In genomic region chr3:167684389-167684993, GRCh38 we compare ENCODE assay signal across 8 cellular contexts. TPM values are rescaled to one million over a fixed set of nuclear protein-coding genes. Genes with fewer than 3 reads are reported as not detected.
DNase-seq lines count a peak whose midpoint lies in the region; ATAC-seq and TF ChIP-seq lines count a peak whose summit lies in the region.

No MANE protein-coding gene starts in this region.

- no peak overlapping the region for H3K4me3 Mint-ChIP-seq in activated CD4-positive, alpha-beta memory T cell treated with anti-CD3 and anti-CD28 coated beads, Interleukin-2, amount 10 ng/mL, durations not matched to agents 7 days and 5 days
- no peak overlapping the region for H3K4me3 Mint-ChIP-seq in activated CD4-positive, alpha-beta memory T cell treated with anti-CD3 and anti-CD28 coated beads for 36 hours

- POLR2A ChIA-PET in activated CD4-positive, alpha-beta memory T cell treated with anti-CD3 and anti-CD28 coated beads, Interleukin-2, amount 10 ng/mL, durations not matched to agents 7 days and 5 days (lab: Charles Lee), result no interaction called here
- POLR2A ChIA-PET in activated CD4-positive, alpha-beta memory T cell treated with anti-CD3 and anti-CD28 coated beads for 36 hours (lab: Charles Lee), result no interaction called here
- POLR2A ChIA-PET in Panc1 (lab: Charles Lee), result interaction anchor here (0.6 to 1.3 kb wide), 2 partner anchors 15 to 1671 kb away, joined by 3 read pairs; no protein-coding TSS in a partner anchor

- DNase-seq in activated CD4-positive, alpha-beta memory T cell treated with anti-CD3 and anti-CD28 coated beads, Interleukin-2, amount 10 ng/mL, durations not matched to agents 7 days and 5 days, result peak; percentile 30
- DNase-seq in activated CD4-positive, alpha-beta memory T cell treated with anti-CD3 and anti-CD28 coated beads for 36 hours, result no peak
- peak; percentile 54 for DNase-seq in Panc1 (ENCODE audit: low read depth, low spot score)
- DNase-seq in astrocyte of the cerebellum (ENCODE audit: low read depth), result peak; percentile 53
- peak; percentile 41 for DNase-seq in iPS DF 6.9 (ENCODE audit: low read depth, low spot score)
- peak; percentile 43 to 61 for DNase-seq in stimulated activated CD4-positive, alpha-beta T cell treated with anti-CD3 and anti-CD28 coated beads, Interleukin-2, amount 100 ng/mL, for 48 hours

- no peaks in the 10 kb centered on the region for H3K9me3 Mint-ChIP-seq in activated CD4-positive, alpha-beta memory T cell treated with anti-CD3 and anti-CD28 coated beads, Interleukin-2, amount 10 ng/mL, durations not matched to agents 7 days and 5 days
- no peaks in the 10 kb centered on the region for H3K9me3 Mint-ChIP-seq in activated CD4-positive, alpha-beta memory T cell treated with anti-CD3 and anti-CD28 coated beads for 36 hours

- peak; percentile 49 for TF ChIP-seq RAD21 in Ishikawa (IDR thresholded peaks at IDR 0.05; ENCODE audit: low read depth)

- TF ChIP-seq EP300 in Ishikawa (IDR thresholded peaks at IDR 0.05; ENCODE audit: borderline replicate concordance), result no peak

- no peak overlapping the region for H3K27ac Mint-ChIP-seq in activated CD4-positive, alpha-beta memory T cell treated with anti-CD3 and anti-CD28 coated beads, Interleukin-2, amount 10 ng/mL, durations not matched to agents 7 days and 5 days
- no peak overlapping the region for H3K27ac Mint-ChIP-seq in activated CD4-positive, alpha-beta memory T cell treated with anti-CD3 and anti-CD28 coated beads for 36 hours

- BruUV-seq in Panc1 (replicated peaks; lab: Mats Ljungman, UMichigan), result no TSS peak

- H3K27me3 Mint-ChIP-seq in activated CD4-positive, alpha-beta memory T cell treated with anti-CD3 and anti-CD28 coated beads, Interleukin-2, amount 10 ng/mL, durations not matched to agents 7 days and 5 days, result no peaks in the 10 kb centered on the region
- H3K27me3 Mint-ChIP-seq in activated CD4-positive, alpha-beta memory T cell treated with anti-CD3 and anti-CD28 coated beads for 36 hours, result no peaks in the 10 kb centered on the region

- peaks cover 33% of the 10 kb centered on the region for H3K36me3 Mint-ChIP-seq in activated CD4-positive, alpha-beta memory T cell treated with anti-CD3 and anti-CD28 coated beads, Interleukin-2, amount 10 ng/mL, durations not matched to agents 7 days and 5 days (ENCODE audit: low read depth)
- peaks cover 22% of the 10 kb centered on the region for H3K36me3 Mint-ChIP-seq in activated CD4-positive, alpha-beta memory T cell treated with anti-CD3 and anti-CD28 coated beads for 36 hours

- no peaks in the 10 kb centered on the region for H3K27me3 ChIP-seq in Panc1 (ENCODE audit: control insufficient read depth, insufficient read depth, low read length)
- no peaks in the 10 kb centered on the region for H3K27me3 ChIP-seq in iPS DF 6.9 (ENCODE audit: control insufficient read depth, insufficient read depth, low read length)

- no peak overlapping the region for H3K27ac ChIP-seq in Panc1 (ENCODE audit: low read length)
- H3K27ac ChIP-seq in iPS DF 6.9 (ENCODE audit: low read length), result no peak overlapping the region

- H3K4me3 ChIP-seq in Panc1 (ENCODE audit: low read depth in 2 of 2, low read length in 2 of 2) (no peak overlapping the region), astrocyte of the cerebellum (ENCODE audit: low read depth, low read length) (no peak overlapping the region), iPS DF 6.9 (ENCODE audit: low read length) (no peak overlapping the region)

- peaks cover 4% of the 10 kb centered on the region for H3K4me1 Mint-ChIP-seq in activated CD4-positive, alpha-beta memory T cell treated with anti-CD3 and anti-CD28 coated beads, Interleukin-2, amount 10 ng/mL, durations not matched to agents 7 days and 5 days
- peaks cover 10% of the 10 kb centered on the region for H3K4me1 Mint-ChIP-seq in activated CD4-positive, alpha-beta memory T cell treated with anti-CD3 and anti-CD28 coated beads for 36 hours (ENCODE audit: low read depth)

- in situ Hi-C loops in Panc1 (cut with HindIII; ENCODE audit: low pct_unique_long_range_greater_than_20kb, low sequenced_read_pairs) (no loop called here), astrocyte of the cerebellum (cut with HindIII; ENCODE audit: low sequenced_read_pairs) (no loop called here)

- CTCF ChIA-PET in activated CD4-positive, alpha-beta memory T cell treated with anti-CD3 and anti-CD28 coated beads, Interleukin-2, amount 10 ng/mL, durations not matched to agents 7 days and 5 days (lab: Charles Lee), result interaction anchor here (0.6 to 3.3 kb wide), 17 partner anchors 10 to 304 kb away, joined by 3 to 24 read pairs (median 4); partner anchors contain the start of genes SERPINI1 and ZBBX
- CTCF ChIA-PET in activated CD4-positive, alpha-beta memory T cell treated with anti-CD3 and anti-CD28 coated beads for 36 hours (lab: Charles Lee), result interaction anchor here (0.6 to 3.4 kb wide), 16 partner anchors 9 to 312 kb away, joined by 3 to 36 read pairs (median 4); partner anchors contain the start of genes SERPINI1 and ZBBX
- CTCF ChIA-PET in Panc1 (lab: Charles Lee), result interaction anchor here (1.2 kb wide), 1 partner anchor 304 kb away, joined by 3 read pairs; the partner anchor contains the start of gene ZBBX

- no peaks in the 10 kb centered on the region for H3K9me3 ChIP-seq in Panc1 (ENCODE audit: control insufficient read depth, insufficient read depth, low read depth, low read length)
- H3K9me3 ChIP-seq in iPS DF 6.9 (ENCODE audit: control insufficient read depth, insufficient read depth, low read length), result no peaks in the 10 kb centered on the region

- intact Hi-C loops in activated CD4-positive, alpha-beta memory T cell treated with anti-CD3 and anti-CD28 coated beads for 36 hours (cut with micrococcal nuclease), result loop anchor here (1.0 kb wide), 1 partner anchor 304 kb away; the partner anchor contains the start of gene ZBBX
- intact Hi-C loops in Panc1 (cut with micrococcal nuclease; ENCODE audit: unreplicated experiment), result loop anchor here (2.0 to 5.0 kb wide), 2 partner anchors 277 to 304 kb away; partner anchors contain the start of gene ZBBX

- TF ChIP-seq CTCF in Panc1 (IDR thresholded peaks at IDR 0.05), result peak; percentile 79; the same call in 1 of the 2 replicates
- peak; percentile 43 for TF ChIP-seq CTCF in astrocyte of the cerebellum (IDR thresholded peaks at IDR 0.05; ENCODE audit: low read depth, low read length, missing control alignments)

- ATAC-seq in GM21619 (IDR thresholded peaks at IDR 0.05; ENCODE audit: unreplicated experiment), result peak; percentile 82
- peak; percentile 89 for ATAC-seq in Panc1

- peaks cover 33% of the 10 kb centered on the region for H3K36me3 ChIP-seq in Panc1 (ENCODE audit: control insufficient read depth, insufficient read depth, low read length)
- H3K36me3 ChIP-seq in iPS DF 6.9 (ENCODE audit: control insufficient read depth, insufficient read depth, low read length), result no peaks in the 10 kb centered on the region

- no peaks in the 10 kb centered on the region for H3K4me1 ChIP-seq in Panc1 (ENCODE audit: control insufficient read depth, insufficient read depth, low read length)
- no peaks in the 10 kb centered on the region for H3K4me1 ChIP-seq in iPS DF 6.9 (ENCODE audit: control insufficient read depth, insufficient read depth, low read length)

TF ChIP-seq in Ishikawa, 13 proteins besides CTCF, POLR2A, EP300 and RAD21:
- TF ChIP-seq ZBTB7A (IDR thresholded peaks at IDR 0.05; ENCODE audit: low read depth), result no peak
- peak; percentile 70 for TF ChIP-seq CEBPB (IDR thresholded peaks at IDR 0.05)
- TF ChIP-seq NFIC (IDR thresholded peaks at IDR 0.05), result no peak

RNA-seq across cellular contexts. Expression of gene WDR49, which starts 30.7 kb away (rescaled TPM):
- not detected for total RNA-seq in activated CD4-positive, alpha-beta memory T cell treated with anti-CD3 and anti-CD28 coated beads, Interleukin-2, amount 10 ng/mL, durations not matched to agents 7 days and 5 days
- total RNA-seq in activated CD4-positive, alpha-beta memory T cell treated with anti-CD3 and anti-CD28 coated beads for 36 hours, result not detected
- total RNA-seq in Panc1 (2021; ENCODE audit: unreplicated experiment), result 0.23 TPM
- polyA plus RNA-seq in Panc1 (2012; ENCODE audit: insufficient read length), result not detected

RNA-seq across cellular contexts. Expression of gene PDCD10, which starts 50.2 kb away (rescaled TPM):
- 10 to 100 TPM; 68.3 to 71.9 TPM for total RNA-seq in activated CD4-positive, alpha-beta memory T cell treated with anti-CD3 and anti-CD28 coated beads, Interleukin-2, amount 10 ng/mL, durations not matched to agents 7 days and 5 days
- 10 to 100 TPM; 75.4 to 81.1 TPM for total RNA-seq in activated CD4-positive, alpha-beta memory T cell treated with anti-CD3 and anti-CD28 coated beads for 36 hours
- total RNA-seq in Panc1 (2021; ENCODE audit: unreplicated experiment), result 83.5 TPM
- polyA plus RNA-seq in Panc1 (2012; ENCODE audit: insufficient read length), result 50.1 TPM

RNA-seq across cellular contexts. Expression of gene SERPINI1, which starts 51.0 kb away (rescaled TPM):
- total RNA-seq in activated CD4-positive, alpha-beta memory T cell treated with anti-CD3 and anti-CD28 coated beads, Interleukin-2, amount 10 ng/mL, durations not matched to agents 7 days and 5 days, result 1 to 10 TPM; 2.9 to 3.1 TPM
- 1 to 10 TPM; 2.3 to 3.0 TPM for total RNA-seq in activated CD4-positive, alpha-beta memory T cell treated with anti-CD3 and anti-CD28 coated beads for 36 hours
- total RNA-seq in Panc1 (2021; ENCODE audit: unreplicated experiment), result 8.0 TPM
- 6.3 TPM for polyA plus RNA-seq in Panc1 (2012; ENCODE audit: insufficient read length)
